In the genomic region with DNA sequence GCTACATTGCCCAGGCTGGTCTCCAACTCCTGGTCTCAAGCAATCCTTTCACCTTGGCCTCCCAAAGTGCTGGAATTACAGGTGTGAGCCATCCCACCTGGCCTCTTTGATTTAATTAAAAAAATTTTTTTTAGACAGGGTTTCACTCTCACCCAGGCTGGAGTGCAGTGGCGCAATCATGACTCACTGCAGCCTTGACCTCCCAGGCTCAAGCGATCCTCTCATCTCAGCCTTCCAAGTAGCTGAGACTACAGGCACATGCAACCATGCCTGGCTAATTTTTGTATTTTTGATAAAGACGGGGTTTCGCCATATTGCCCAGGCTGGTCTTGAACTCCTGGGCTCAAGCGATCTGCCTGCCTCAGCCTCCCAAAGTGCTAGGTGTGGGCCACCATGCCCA, we compare ENCODE assay signal across 1 cellular context. TPM values are rescaled to one million over a fixed set of nuclear protein-coding genes. Genes with fewer than 3 reads are reported as not detected.
"Had no signal": no experiment of that assay in that cellular context is flagged by ENCODE, and none has a peak within 500 bp of the region (broad histone marks: within the 10 kb centered on the region; RNA-seq: fewer than 3 reads in every experiment).

No MANE protein-coding gene starts in this region.

RNA-seq across cellular contexts. Expression of gene LAMA3, which starts 52.8 kb away (rescaled TPM):
- polyA plus RNA-seq: immature natural killer cell had no signal
